ENCODE assay signal across 13 cellular contexts in genomic region chr3:111980716-111981456, GRCh38. TPM values are rescaled to one million over a fixed set of nuclear protein-coding genes. Genes with fewer than 3 reads are reported as not detected.
DNase-seq lines count a peak whose midpoint lies in the region; ATAC-seq and TF ChIP-seq lines count a peak whose summit lies in the region.
"Had no signal": no experiment of that assay in that cellular context is flagged by ENCODE, and none has a peak within 500 bp of the region (broad histone marks: within the 10 kb centered on the region; RNA-seq: fewer than 3 reads in every experiment).

No MANE protein-coding gene starts in this region.

- H3K9me3 ChIP-seq in CD8-positive, alpha-beta memory T cell (ENCODE audit: low read length): no peaks in the 10 kb centered on the region
- H3K9me3 ChIP-seq in SK-N-MC (ENCODE audit: low read depth, low read length): no peaks in the 10 kb centered on the region
- H3K9me3 ChIP-seq: neutrophil had no signal

- DNase-seq in CD8-positive, alpha-beta memory T cell: no peak
- no peak for DNase-seq in SK-N-MC (ENCODE audit: low read depth, low spot score)
- DNase-seq in central memory CD8-positive, alpha-beta T cell (ENCODE audit: low spot score in 2 of 2): no peak
- no peak for DNase-seq in progenitor cell of endocrine pancreas (ENCODE audit: low spot score, unreplicated experiment)
- DNase-seq in dermis blood vessel endothelial cell: no peak
- no peak for DNase-seq in GDM1 (lab: John Stamatoyannopoulos, UW)
- DNase-seq in left lobe of liver (ENCODE audit: low spot score): no peak
- DNase-seq: brain microvascular endothelial cell, EL, KBM-7, NCI-H774 had no signal

- no peak overlapping the region for H3K9ac ChIP-seq in SK-N-MC (ENCODE audit: insufficient read length)

- CTCF ChIA-PET in CD8-positive, alpha-beta memory T cell (lab: Charles Lee): no interaction called here

- POLR2A ChIA-PET in CD8-positive, alpha-beta memory T cell (lab: Charles Lee): no interaction called here

- H3K4me1 ChIP-seq in CD8-positive, alpha-beta memory T cell (ENCODE audit: insufficient read depth, low read length): peaks cover 37% of the 10 kb centered on the region

- H3K36me3 Mint-ChIP-seq in CD8-positive, alpha-beta memory T cell: peaks cover 0 to 34% (median 7%) of the 10 kb centered on the region in 3 donors
- peaks cover 15% of the 10 kb centered on the region for H3K36me3 Mint-ChIP-seq in central memory CD8-positive, alpha-beta T cell (ENCODE audit: insufficient read depth)
- H3K36me3 Mint-ChIP-seq in progenitor cell of endocrine pancreas (ENCODE audit: insufficient read depth): peaks cover 5% of the 10 kb centered on the region

- H3K4me1 Mint-ChIP-seq in CD8-positive, alpha-beta memory T cell: peaks cover 56 to 72% (median 67%) of the 10 kb centered on the region in 3 donors
- H3K4me1 Mint-ChIP-seq in central memory CD8-positive, alpha-beta T cell: peaks cover 42% of the 10 kb centered on the region
- H3K4me1 Mint-ChIP-seq in progenitor cell of endocrine pancreas (ENCODE audit: low read depth): peaks cover 24% of the 10 kb centered on the region

- no peak for TF ChIP-seq CTCF in progenitor cell of endocrine pancreas (IDR thresholded peaks at IDR 0.05; ENCODE audit: unreplicated experiment)

- peaks cover 0 to 2% of the 10 kb centered on the region in 2 donors for H3K27me3 Mint-ChIP-seq in CD8-positive, alpha-beta memory T cell
- no peaks in the 10 kb centered on the region for H3K27me3 Mint-ChIP-seq in central memory CD8-positive, alpha-beta T cell
- H3K27me3 Mint-ChIP-seq in progenitor cell of endocrine pancreas: no peaks in the 10 kb centered on the region

- peak overlapping the region; percentile 34 to 97 (median 91) for H3K4me3 Mint-ChIP-seq in CD8-positive, alpha-beta memory T cell
- H3K4me3 Mint-ChIP-seq in central memory CD8-positive, alpha-beta T cell: peak overlapping the region; percentile 55
- H3K4me3 Mint-ChIP-seq in progenitor cell of endocrine pancreas (ENCODE audit: low read depth): peak overlapping the region; percentile 91

- H3K27ac ChIP-seq in CD8-positive, alpha-beta memory T cell (ENCODE audit: low read depth, low read length): no peak overlapping the region
- no peak overlapping the region for H3K27ac ChIP-seq in SK-N-MC
- H3K27ac ChIP-seq: brain microvascular endothelial cell, neutrophil had no signal

- no peak for ATAC-seq in central memory CD8-positive, alpha-beta T cell (replicated peaks; ENCODE audit: extremely low read depth, poor library complexity, severe bottlenecking)
- no peak for ATAC-seq in HG03378 (IDR thresholded peaks at IDR 0.05; ENCODE audit: unreplicated experiment)
- ATAC-seq in left lobe of liver: no peak

- H3K9me3 Mint-ChIP-seq in CD8-positive, alpha-beta memory T cell: no peaks in the 10 kb centered on the region
- no peaks in the 10 kb centered on the region for H3K9me3 Mint-ChIP-seq in central memory CD8-positive, alpha-beta T cell
- no peaks in the 10 kb centered on the region for H3K9me3 Mint-ChIP-seq in progenitor cell of endocrine pancreas (ENCODE audit: low read depth)

- peak overlapping the region in 5 of 8 donors; percentile 12 to 66 (median 26) for H3K27ac Mint-ChIP-seq in CD8-positive, alpha-beta memory T cell
- H3K27ac Mint-ChIP-seq in central memory CD8-positive, alpha-beta T cell (ENCODE audit: low read depth): peak overlapping the region; percentile 67
- H3K27ac Mint-ChIP-seq in progenitor cell of endocrine pancreas: peak overlapping the region; percentile 79

- H3K36me3 ChIP-seq in CD8-positive, alpha-beta memory T cell (ENCODE audit: insufficient read depth, low read length): no peaks in the 10 kb centered on the region
- peaks cover 16% of the 10 kb centered on the region for H3K36me3 ChIP-seq in SK-N-MC (ENCODE audit: insufficient read depth, low read length)
- H3K36me3 ChIP-seq: brain microvascular endothelial cell had no signal

- no peaks in the 10 kb centered on the region for H3K27me3 ChIP-seq in CD8-positive, alpha-beta memory T cell (ENCODE audit: insufficient read depth, low read length, poor library complexity, severe bottlenecking)
- H3K27me3 ChIP-seq: brain microvascular endothelial cell had no signal

- no peak overlapping the region for H3K4me3 ChIP-seq in CD8-positive, alpha-beta memory T cell (ENCODE audit: low read length)
- H3K4me3 ChIP-seq in SK-N-MC: peak overlapping the region; percentile 94; the same call in 1 of the 2 replicates

RNA-seq across cellular contexts. Expression of gene ABHD10, which starts 2.1 kb away (rescaled TPM):
- total RNA-seq in CD8-positive, alpha-beta memory T cell: 10 to 100 TPM; 43.1 to 44.1 TPM
- 30.6 TPM for polyA plus RNA-seq in CD8-positive, alpha-beta memory T cell
- total RNA-seq in progenitor cell of endocrine pancreas (29.2 and 31.9 TPM in 2 replicates), dermis blood vessel endothelial cell (26.2 and 45.9 TPM in 2 replicates), left lobe of liver (26.6 TPM)

RNA-seq across cellular contexts. Expression of gene TAGLN3, which starts 17.8 kb away (rescaled TPM):
- total RNA-seq in CD8-positive, alpha-beta memory T cell: not detected
- polyA plus RNA-seq in CD8-positive, alpha-beta memory T cell: not detected
- total RNA-seq in progenitor cell of endocrine pancreas (7.4 and 9.0 TPM in 2 replicates), dermis blood vessel endothelial cell (0.19 and 0.85 TPM in 2 replicates), left lobe of liver (not detected)

RNA-seq across cellular contexts. Expression of gene TMPRSS7, which starts 53.6 kb away (rescaled TPM):
- not detected for total RNA-seq in CD8-positive, alpha-beta memory T cell
- polyA plus RNA-seq in CD8-positive, alpha-beta memory T cell: not detected
- total RNA-seq in progenitor cell of endocrine pancreas: not detected in 2 replicates
- total RNA-seq in dermis blood vessel endothelial cell: not detected in 2 replicates
- total RNA-seq in left lobe of liver: not detected

Comparison
In these comparisons a context has a peak if more than half of its experiments do, and no peak if none do; other contexts are left out.
1. H3K27ac Mint-ChIP-seq: peak in every context shown above with its lines; median percentile 79 in progenitor cell of endocrine pancreas; 67 in central memory CD8-positive, alpha-beta T cell; 26 in CD8-positive, alpha-beta memory T cell.